In the genomic region with DNA sequence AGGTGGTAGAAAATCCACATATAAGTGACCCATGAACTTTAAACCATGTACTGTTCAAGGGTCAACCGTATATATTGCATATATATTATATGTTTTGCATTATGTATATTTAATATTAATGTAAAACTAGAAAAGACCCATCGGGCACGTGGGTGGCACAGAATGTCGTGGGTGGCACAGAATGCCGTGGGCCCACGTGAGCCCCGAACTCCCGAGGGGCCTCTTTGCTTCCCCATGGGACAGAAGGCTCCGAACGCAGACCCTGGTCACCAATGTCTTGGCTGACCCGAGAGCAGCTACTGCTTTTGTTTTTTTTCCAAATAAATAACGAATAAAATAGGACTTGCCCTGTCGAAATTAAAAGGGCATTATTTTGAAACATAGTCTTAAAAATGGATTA, we compare ENCODE assay signal across 17 cellular contexts.
DNase-seq lines count a peak whose midpoint lies in the region; ATAC-seq and TF ChIP-seq lines count a peak whose summit lies in the region.
"Had no signal": no experiment of that assay in that cellular context is flagged by ENCODE, and none has a peak within 500 bp of the region (broad histone marks: within the 10 kb centered on the region; RNA-seq: fewer than 3 reads in every experiment).

No MANE protein-coding gene starts in this region.

- H3K9me2 ChIP-seq in Karpas-422 (replicated peaks; ENCODE audit: insufficient read depth, low read length), result no peaks in the 10 kb centered on the region

- H3K4me1 Mint-ChIP-seq in type B pancreatic cell (ENCODE audit: unreplicated experiment), result no peaks in the 10 kb centered on the region
- no peaks in the 10 kb centered on the region for H3K4me1 Mint-ChIP-seq in stimulated activated memory B cell treated with anti-CD40 and anti-IgM and Interleukin-4, amounts not matched to agents 10 μg/mL and 1 μg/mL and 100 μg/mL, for 72 hours
- H3K4me1 Mint-ChIP-seq: B cell; CD8-positive, alpha-beta memory T cell; IgD-negative memory B cell had no signal

- TF ChIP-seq CTCF in osteoblast (IDR thresholded peaks at IDR 0.05; ENCODE audit: extremely low read depth, low read depth, low read length) (no peak), type B pancreatic cell (conservative IDR thresholded peaks at IDR 0.05) (no peak)

- H3K9ac ChIP-seq in Karpas-422 (ENCODE audit: low read length), result no peak overlapping the region
- H3K9ac ChIP-seq: BLaER1 treated with 17β-estradiol and CSF1 and Interleukin-3, amounts not matched to agents 10 nM and 100 nM had no signal

- H3K36me3 ChIP-seq in Karpas-422 (ENCODE audit: insufficient read depth, low read length), result no peaks in the 10 kb centered on the region
- H3K36me3 ChIP-seq in osteoblast (ENCODE audit: insufficient read depth, low read length), result no peaks in the 10 kb centered on the region
- H3K36me3 ChIP-seq: BLaER1 treated with 17β-estradiol and CSF1 and Interleukin-3, amounts not matched to agents 10 nM and 100 nM had no signal

- DNase-seq in Karpas-422 (no peak), islet precursor cell (peak; percentile 16), osteoblast (ENCODE audit: insufficient read length, low spot score, missing footprints) (peak; percentile 10), type B pancreatic cell (ENCODE audit: extremely low spot score, unreplicated experiment) (peak; percentile 36), cerebellum (ENCODE audit: low spot score) (no peak)
- DNase-seq: CD8-positive, alpha-beta memory T cell; COR-L47; H7; HFFc6 had no signal

- H3K4me2 ChIP-seq in Karpas-422 (ENCODE audit: low read depth, low read length, poor library complexity, severe bottlenecking) (no peak overlapping the region), osteoblast (ENCODE audit: insufficient read depth, low read length) (no peak overlapping the region)
- H3K4me2 ChIP-seq: BLaER1 treated with 17β-estradiol and CSF1 and Interleukin-3, amounts not matched to agents 10 nM and 100 nM; GM23338 had no signal

- H3K4me1 ChIP-seq in Karpas-422 (ENCODE audit: low read length), result peaks cover 78% of the 10 kb centered on the region
- no peaks in the 10 kb centered on the region for H3K4me1 ChIP-seq in osteoblast (ENCODE audit: insufficient read depth, low read length)

- peaks cover 40% of the 10 kb centered on the region for H3K27me3 Mint-ChIP-seq in type B pancreatic cell
- peaks cover 20% of the 10 kb centered on the region for H3K27me3 Mint-ChIP-seq in stimulated activated memory B cell treated with anti-CD40 and anti-IgM and Interleukin-4, amounts not matched to agents 10 μg/mL and 1 μg/mL and 100 μg/mL, for 72 hours

- H3K9me3 ChIP-seq in Karpas-422 (ENCODE audit: low read length), result no peaks in the 10 kb centered on the region
- no peaks in the 10 kb centered on the region for H3K9me3 ChIP-seq in osteoblast (ENCODE audit: low read depth, low read length)

- no peak overlapping the region for H2AFZ ChIP-seq in Karpas-422 (ENCODE audit: low read length)
- no peak overlapping the region for H2AFZ ChIP-seq in osteoblast (ENCODE audit: low read length)
- H2AFZ ChIP-seq: GM23338 had no signal

- no peaks in the 10 kb centered on the region for H3K36me3 Mint-ChIP-seq in type B pancreatic cell
- H3K36me3 Mint-ChIP-seq in stimulated activated memory B cell treated with anti-CD40 and anti-IgM and Interleukin-4, amounts not matched to agents 10 μg/mL and 1 μg/mL and 100 μg/mL, for 72 hours, result peaks cover 5% of the 10 kb centered on the region
- H3K36me3 Mint-ChIP-seq: CD8-positive, alpha-beta memory T cell had no signal

- no peak for ATAC-seq in HG02885 (IDR thresholded peaks at IDR 0.05; ENCODE audit: poor library complexity, unreplicated experiment)
- ATAC-seq in stimulated activated memory B cell treated with anti-CD40 and anti-IgM and Interleukin-4, amounts not matched to agents 10 μg/mL and 1 μg/mL and 100 μg/mL, for 72 hours, result no peak
- ATAC-seq: GM23338, HCT116, HepG2 had no signal

- no peak overlapping the region for H3K27ac Mint-ChIP-seq in type B pancreatic cell
- H3K27ac Mint-ChIP-seq in stimulated activated memory B cell treated with anti-CD40 and anti-IgM and Interleukin-4, amounts not matched to agents 10 μg/mL and 1 μg/mL and 100 μg/mL, for 72 hours, result no peak overlapping the region
- H3K27ac Mint-ChIP-seq: B cell; CD8-positive, alpha-beta memory T cell; HFFc6; IgD-negative memory B cell had no signal

- H3K4me3 Mint-ChIP-seq in type B pancreatic cell, result no peak overlapping the region
- H3K4me3 Mint-ChIP-seq in stimulated activated memory B cell treated with anti-CD40 and anti-IgM and Interleukin-4, amounts not matched to agents 10 μg/mL and 1 μg/mL and 100 μg/mL, for 72 hours, result no peak overlapping the region
- H3K4me3 Mint-ChIP-seq: B cell; CD8-positive, alpha-beta memory T cell; GM23338; HFFc6; IgD-negative memory B cell had no signal

- H3K27me3 ChIP-seq in Karpas-422 (ENCODE audit: low read length), result no peaks in the 10 kb centered on the region
- no peaks in the 10 kb centered on the region for H3K27me3 ChIP-seq in osteoblast (ENCODE audit: insufficient read depth, low read length)
- H3K27me3 ChIP-seq: BLaER1 treated with 17β-estradiol and CSF1 and Interleukin-3, amounts not matched to agents 10 nM and 100 nM had no signal

- no peaks in the 10 kb centered on the region for H3K9me3 Mint-ChIP-seq in type B pancreatic cell
- peaks cover 4% of the 10 kb centered on the region for H3K9me3 Mint-ChIP-seq in stimulated activated memory B cell treated with anti-CD40 and anti-IgM and Interleukin-4, amounts not matched to agents 10 μg/mL and 1 μg/mL and 100 μg/mL, for 72 hours
- H3K9me3 Mint-ChIP-seq: GM23338 had no signal

- no peaks in the 10 kb centered on the region for H4K20me1 ChIP-seq in Karpas-422 (ENCODE audit: insufficient read depth, low read depth, low read length)
- no peaks in the 10 kb centered on the region for H4K20me1 ChIP-seq in osteoblast (ENCODE audit: insufficient read depth, low read length)
- H4K20me1 ChIP-seq: BLaER1 treated with 17β-estradiol and CSF1 and Interleukin-3, amounts not matched to agents 10 nM and 100 nM had no signal

- H3K4me3 ChIP-seq in Karpas-422 (ENCODE audit: low read length) (no peak overlapping the region), osteoblast (ENCODE audit: insufficient read depth, low read length) (no peak overlapping the region)
- H3K4me3 ChIP-seq: BLaER1 treated with 17β-estradiol and CSF1 and Interleukin-3, amounts not matched to agents 10 nM and 100 nM; GM23338 had no signal

- H3K79me2 ChIP-seq in Karpas-422 (ENCODE audit: low read length) (no peaks in the 10 kb centered on the region), osteoblast (ENCODE audit: insufficient read depth, low read length) (no peaks in the 10 kb centered on the region)

- peak overlapping the region; percentile 95 for H3K27ac ChIP-seq in Karpas-422 (ENCODE audit: low read length)
- no peak overlapping the region for H3K27ac ChIP-seq in osteoblast (ENCODE audit: low read depth, low read length)
- H3K27ac ChIP-seq: BLaER1 treated with 17β-estradiol and CSF1 and Interleukin-3, amounts not matched to agents 10 nM and 100 nM had no signal

Comparison
In these comparisons a context has a peak if more than half of its experiments do, and no peak if none do; other contexts are left out.
1. DNase-seq: peak in islet precursor cell (single experiment), osteoblast (single experiment) and type B pancreatic cell (single experiment); none in Karpas-422 (single experiment) and cerebellum (single experiment).